Comparison of ENCODE assay signal across 8 cellular contexts in genomic region chr11:64230209-64230984, GRCh38. TPM values are rescaled to one million over a fixed set of nuclear protein-coding genes. Genes with fewer than 3 reads are reported as not detected.
A peak's percentile ranks its signal among the peaks of the same experiment; 100 is the strongest.
DNase-seq lines count a peak whose midpoint lies in the region; ATAC-seq and TF ChIP-seq lines count a peak whose summit lies in the region.

DNAJC4 (plus strand) TSS chr11:64230548; CDS start chr11:64230855, 307 bp downstream.

- H3K9ac ChIP-seq in adipocyte (ENCODE audit: low read length) (peak within 1 kb of the TSS; percentile 90), parathyroid adenoma (peak within 1 kb of the TSS; percentile 46)

- H3K9me3 Mint-ChIP-seq in T-cell = no peaks in the 10 kb centered on the region

- H3F3A ChIP-seq in DOHH2 (ENCODE audit: control insufficient read depth, insufficient read depth) = peaks cover 24% of the 10 kb centered on the region

- H3K4me1 ChIP-seq in DOHH2 (ENCODE audit: control insufficient read depth, low read length) (peaks cover 75% of the 10 kb centered on the region), adipocyte (ENCODE audit: control insufficient read depth, insufficient read depth, low read length) (peaks cover 32% of the 10 kb centered on the region), parathyroid adenoma (peaks cover 7% of the 10 kb centered on the region), tibial nerve (peaks cover 0 to 77% (median 42%) of the 10 kb centered on the region in 4 donors)

- no peaks in the 10 kb centered on the region for H3K9me2 ChIP-seq in DOHH2 (replicated peaks; ENCODE audit: control insufficient read depth, low read length)

- H3K27ac Mint-ChIP-seq in T-cell = peak within 1 kb of the TSS; percentile 88 to 91

- H3K27ac ChIP-seq in DOHH2 (ENCODE audit: low read depth, low read length) (peak within 1 kb of the TSS; percentile 94), parathyroid adenoma (peak within 1 kb of the TSS; percentile 81), tibial nerve (peak within 1 kb of the TSS; percentile 87 to 96 (median 94))

- H3K9me3 ChIP-seq in DOHH2 (ENCODE audit: control insufficient read depth, insufficient read depth, low read length) = no peaks in the 10 kb centered on the region
- H3K9me3 ChIP-seq in adipocyte (ENCODE audit: control insufficient read depth, low read length) = no peaks in the 10 kb centered on the region
- no peaks in the 10 kb centered on the region for H3K9me3 ChIP-seq in parathyroid adenoma (ENCODE audit: control insufficient read depth, low read length)
- H3K9me3 ChIP-seq in tibial nerve = no peaks in the 10 kb centered on the region

- ATAC-seq in T-cell (replicated peaks in 1 of 4) = peak; percentile 45 to 62 (median 53)
- peak; percentile 69 for ATAC-seq in Right ventricle myocardium superior (ENCODE audit: poor library complexity)

- H3K36me3 Mint-ChIP-seq in T-cell = no peaks in the 10 kb centered on the region

- H3K27me3 ChIP-seq in DOHH2 (ENCODE audit: control insufficient read depth, low read length) = no peaks in the 10 kb centered on the region
- H3K27me3 ChIP-seq in adipocyte (replicated peaks; ENCODE audit: control insufficient read depth, insufficient read depth, low read length) = no peaks in the 10 kb centered on the region
- H3K27me3 ChIP-seq in parathyroid adenoma (ENCODE audit: control insufficient read depth, insufficient read depth, low read length) = no peaks in the 10 kb centered on the region
- H3K27me3 ChIP-seq in tibial nerve = no peaks in the 10 kb centered on the region

- H3K79me2 ChIP-seq in DOHH2 (ENCODE audit: control insufficient read depth, low read length) = peaks cover 46% of the 10 kb centered on the region
- no peaks in the 10 kb centered on the region for H3K79me2 ChIP-seq in parathyroid adenoma

- H3K4me1 Mint-ChIP-seq in T-cell = peaks cover 57 to 60% (median 58%) of the 10 kb centered on the region in 3 donors

- peak; percentile 72 to 85 for TF ChIP-seq EP300 in tibial nerve (IDR thresholded peaks at IDR 0.05)

- no peaks in the 10 kb centered on the region for H3K27me3 Mint-ChIP-seq in T-cell

- peaks cover 14% of the 10 kb centered on the region for H3K36me3 ChIP-seq in DOHH2 (ENCODE audit: control insufficient read depth, low read length)
- no peaks in the 10 kb centered on the region for H3K36me3 ChIP-seq in adipocyte (ENCODE audit: control insufficient read depth, insufficient read depth, low read length, severe bottlenecking)
- H3K36me3 ChIP-seq in parathyroid adenoma (ENCODE audit: control insufficient read depth, insufficient read depth, low read length) = no peaks in the 10 kb centered on the region
- H3K36me3 ChIP-seq in tibial nerve = no peaks in the 10 kb centered on the region

- WGBS in tibial nerve, 2 donors = 0 to 2% methylated on average over 43 to 54 of the region's 59 CpGs

- intact Hi-C loops in Right ventricle myocardium superior (cut with DNase I) = no loop called here

- H4K20me1 ChIP-seq in DOHH2 (ENCODE audit: control insufficient read depth, insufficient read depth, low read depth, low read length) = no peaks in the 10 kb centered on the region

- H3K4me3 ChIP-seq in DOHH2 (ENCODE audit: low read length) (peak within 1 kb of the TSS; percentile 89), adipocyte (ENCODE audit: low read length) (peak within 1 kb of the TSS; percentile 86), parathyroid adenoma (ENCODE audit: low read depth, low read length) (peak within 1 kb of the TSS; percentile 77), tibial nerve (peak within 1 kb of the TSS; percentile 50 to 79 (median 62))

- peak; percentile 37 to 59 for TF ChIP-seq POLR2A in tibial nerve (IDR thresholded peaks at IDR 0.05)

- DNase-seq in HCEC 1CT (peak; percentile 71), NCI-H1105 treated with DMSO at 0.1 percent for 48 hours (lab: John Stamatoyannopoulos, UW) (peak; percentile 95), T-cell (peak; percentile 68 to 88 (median 82)), adipocyte (ENCODE audit: low read depth) (peak; percentile 93), Right ventricle myocardium superior (peak; percentile 96), tibial nerve (ENCODE audit: low spot score in 2 of 2) (peak; percentile 90 to 94)

- CTCF ChIA-PET in T-cell (lab: Charles Lee) = interaction anchor here in 1 of 2 donors (0.6 to 0.8 kb wide), 3 partner anchors 26 to 219 kb away, joined by 3 read pairs; no protein-coding TSS in a partner anchor

- H3K4me3 Mint-ChIP-seq in T-cell = peak within 1 kb of the TSS; percentile 82 to 92 (median 88)

- no peak for TF ChIP-seq CTCF in DOHH2 (IDR thresholded peaks at IDR 0.05; ENCODE audit: low read depth, low read length, poor library complexity, severe bottlenecking)
- TF ChIP-seq CTCF in parathyroid adenoma (IDR thresholded peaks at IDR 0.05) = no peak
- TF ChIP-seq CTCF in tibial nerve (IDR thresholded peaks at IDR 0.05) = no peak

- POLR2A ChIA-PET in T-cell (lab: Charles Lee) = interaction anchor here in 1 of 2 donors (0.7 kb wide), 1 partner anchor 12 kb away, joined by 4 read pairs; no protein-coding TSS in a partner anchor

- H3K4me2 ChIP-seq in DOHH2 (ENCODE audit: low read length) = peak within 1 kb of the TSS; percentile 97
- H3K4me2 ChIP-seq in parathyroid adenoma (ENCODE audit: low read length) = peak within 1 kb of the TSS; percentile 89

- H2AFZ ChIP-seq in parathyroid adenoma = peak within 1 kb of the TSS; percentile 76

RNA-seq across cellular contexts. Expression of gene DNAJC4, which starts in this region (rescaled TPM):
- 10 to 100 TPM; 46.2 to 64.7 (median 51.4) TPM for total RNA-seq in T-cell
- 58.0 TPM for total RNA-seq in Right ventricle myocardium superior
- 10 to 100 TPM; 20.1 to 42.0 (median 25.8) TPM for total RNA-seq in tibial nerve

Comparison
In these comparisons a context has a peak if more than half of its experiments do, and no peak if none do; other contexts are left out.
1. Peak in every context shown above with its lines: DNase-seq, ATAC-seq, H3K4me3 ChIP-seq and H3K27ac ChIP-seq.